Comparison of ENCODE assay signal across 1 cellular context in the genomic region with DNA sequence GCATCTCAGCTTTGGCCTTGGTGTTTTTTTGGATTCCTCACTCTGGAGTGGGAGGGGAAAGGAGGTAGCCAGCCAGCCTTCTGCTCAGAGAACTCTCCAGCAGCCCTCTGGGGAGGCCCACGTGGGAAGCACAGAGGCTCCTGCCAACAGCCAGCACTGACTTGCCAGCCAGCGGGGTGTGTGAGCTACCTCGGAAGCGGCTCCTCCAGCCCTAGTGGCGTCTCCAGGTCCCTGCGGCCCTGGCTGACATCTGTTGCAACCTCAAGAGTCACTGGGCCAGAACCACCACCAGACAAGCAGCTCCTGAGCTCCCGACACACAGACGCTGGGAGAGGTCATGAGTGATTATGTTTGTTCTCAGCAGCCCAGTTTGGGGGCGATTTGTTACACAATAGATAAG.
TF ChIP-seq lines count a peak whose summit lies in the region.

No MANE protein-coding gene starts in this region.

TF ChIP-seq in HCT116, 20 proteins besides CTCF, POLR2A, EP300 and RAD21 (continued from another document):
- TF ChIP-seq, protein P1, sequence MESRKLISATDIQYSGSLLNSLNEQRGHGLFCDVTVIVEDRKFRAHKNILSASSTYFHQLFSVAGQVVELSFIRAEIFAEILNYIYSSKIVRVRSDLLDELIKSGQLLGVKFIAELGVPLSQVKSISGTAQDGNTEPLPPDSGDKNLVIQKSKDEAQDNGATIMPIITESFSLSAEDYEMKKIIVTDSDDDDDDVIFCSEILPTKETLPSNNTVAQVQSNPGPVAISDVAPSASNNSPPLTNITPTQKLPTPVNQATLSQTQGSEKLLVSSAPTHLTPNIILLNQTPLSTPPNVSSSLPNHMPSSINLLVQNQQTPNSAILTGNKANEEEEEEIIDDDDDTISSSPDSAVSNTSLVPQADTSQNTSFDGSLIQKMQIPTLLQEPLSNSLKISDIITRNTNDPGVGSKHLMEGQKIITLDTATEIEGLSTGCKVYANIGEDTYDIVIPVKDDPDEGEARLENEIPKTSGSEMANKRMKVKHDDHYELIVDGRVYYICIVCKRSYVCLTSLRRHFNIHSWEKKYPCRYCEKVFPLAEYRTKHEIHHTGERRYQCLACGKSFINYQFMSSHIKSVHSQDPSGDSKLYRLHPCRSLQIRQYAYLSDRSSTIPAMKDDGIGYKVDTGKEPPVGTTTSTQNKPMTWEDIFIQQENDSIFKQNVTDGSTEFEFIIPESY (IDR thresholded peaks at IDR 0.05; ENCODE audit: extremely low read depth, insufficient replicate concordance, low read length): no peak
- no peak for TF ChIP-seq ZNF274 (IDR thresholded peaks at IDR 0.05; ENCODE audit: low read depth, low read length)
- TF ChIP-seq CEBPB (IDR thresholded peaks at IDR 0.05; ENCODE audit: low read depth): no peak
- no peak for TF ChIP-seq FOSL1 (IDR thresholded peaks at IDR 0.05; ENCODE audit: low read depth)
